In the genomic region with DNA sequence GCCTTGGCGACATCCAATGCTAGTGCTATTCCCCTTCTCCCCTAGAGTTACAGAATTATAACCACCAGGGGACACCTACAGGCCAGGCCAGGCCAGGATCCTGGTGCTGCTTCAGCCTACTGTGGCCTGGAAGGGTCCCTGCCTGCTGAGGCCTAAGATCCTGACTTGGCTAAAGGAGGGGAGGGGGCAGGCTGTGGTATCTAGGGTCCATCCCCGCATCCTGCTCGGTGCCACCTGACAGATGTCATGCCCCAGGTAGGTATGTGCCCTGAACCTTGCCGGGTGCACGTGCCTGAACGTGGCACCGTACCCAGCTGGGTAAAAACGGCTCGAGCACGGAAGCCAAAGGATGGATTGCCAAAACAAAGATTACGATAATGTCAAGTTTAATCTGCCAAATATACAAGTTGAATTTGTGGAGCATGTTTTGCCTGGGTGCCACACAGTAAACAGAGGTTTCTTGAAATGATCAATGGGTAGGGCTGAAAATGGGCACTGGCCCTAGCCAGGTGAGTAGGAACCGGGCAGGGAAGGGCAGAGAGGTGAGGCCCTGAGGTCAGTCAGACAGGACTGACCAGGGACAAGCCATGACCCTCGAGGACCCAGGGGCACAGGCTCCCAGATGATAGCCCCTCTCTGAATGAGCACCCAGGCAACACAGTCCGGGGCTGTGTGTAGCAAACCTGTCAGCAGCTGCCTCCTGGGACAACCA, we compare ENCODE assay signal across 15 cellular contexts. TPM values are rescaled to one million over a fixed set of nuclear protein-coding genes. Genes with fewer than 3 reads are reported as not detected.
DNase-seq lines count a peak whose midpoint lies in the region; ATAC-seq and TF ChIP-seq lines count a peak whose summit lies in the region.
"Had no signal": no experiment of that assay in that cellular context is flagged by ENCODE, and none has a peak within 500 bp of the region (broad histone marks: within the 10 kb centered on the region; RNA-seq: fewer than 3 reads in every experiment).

No MANE protein-coding gene starts in this region.

- TF ChIP-seq CTCF in 22Rv1 (IDR thresholded peaks at IDR 0.05) (no peak), BJ (IDR thresholded peaks at IDR 0.05; ENCODE audit: insufficient read depth, low read depth, low read length) (peak; percentile 16; the same call in 1 of the 2 replicates), RWPE1 (conservative IDR thresholded peaks at IDR 0.05; ENCODE audit: low read depth) (no peak), endothelial cell (IDR thresholded peaks at IDR 0.05; ENCODE audit: unreplicated experiment) (no peak)

- H3K27me3 Mint-ChIP-seq in endothelial cell (ENCODE audit: unreplicated experiment), result peaks cover 14% of the 10 kb centered on the region
- H3K27me3 Mint-ChIP-seq in activated T-helper 2 cell treated with anti-CD3 and anti-CD28 coated beads, Interferon-gamma antibody, Interleukin-2, Interleukin-4, amounts not matched to agents 10 μg/mL and 5 μg/mL and 100 μg/mL, durations not matched to agents 14 hours and 24 hours and 36 hours (ENCODE audit: low read depth), result no peaks in the 10 kb centered on the region

- POLR2A ChIA-PET in BJ (lab: Charles Lee), result no interaction called here
- POLR2A ChIA-PET in RWPE1 (lab: Yijun Ruan, JAX; ENCODE audit: low non-redundant PET), result no interaction called here

- H3K27ac ChIP-seq in 22Rv1 (peak overlapping the region; percentile 92), RWPE1 (peak overlapping the region; percentile 64)
- H3K27ac ChIP-seq: SJSA1, WERI-Rb-1 had no signal

- H3K4me3 Mint-ChIP-seq in endothelial cell (ENCODE audit: unreplicated experiment), result peak overlapping the region; percentile 56
- no peak overlapping the region for H3K4me3 Mint-ChIP-seq in activated T-helper 2 cell treated with anti-CD3 and anti-CD28 coated beads, Interferon-gamma antibody, Interleukin-2, Interleukin-4, amounts not matched to agents 10 μg/mL and 5 μg/mL and 100 μg/mL, durations not matched to agents 14 hours and 24 hours and 36 hours (ENCODE audit: low read depth)

- no peak for ATAC-seq in GM18870 (IDR thresholded peaks at IDR 0.05; ENCODE audit: unreplicated experiment)
- ATAC-seq: heart right ventricle, sciatic nerve had no signal

- no peak overlapping the region for H3K4me3 ChIP-seq in BJ (ENCODE audit: low read depth, low read length)
- H3K4me3 ChIP-seq: heart right ventricle, SJSA1 had no signal

- no peak overlapping the region for H3K27ac Mint-ChIP-seq in endothelial cell (ENCODE audit: unreplicated experiment)
- no peak overlapping the region for H3K27ac Mint-ChIP-seq in activated T-helper 2 cell treated with anti-CD3 and anti-CD28 coated beads, Interferon-gamma antibody, Interleukin-2, Interleukin-4, amounts not matched to agents 10 μg/mL and 5 μg/mL and 100 μg/mL, durations not matched to agents 14 hours and 24 hours and 36 hours

- H3K36me3 Mint-ChIP-seq in endothelial cell (ENCODE audit: low read depth, unreplicated experiment), result peaks cover 17% of the 10 kb centered on the region
- H3K36me3 Mint-ChIP-seq in activated T-helper 2 cell treated with anti-CD3 and anti-CD28 coated beads, Interferon-gamma antibody, Interleukin-2, Interleukin-4, amounts not matched to agents 10 μg/mL and 5 μg/mL and 100 μg/mL, durations not matched to agents 14 hours and 24 hours and 36 hours (ENCODE audit: low read depth), result peaks cover 86% of the 10 kb centered on the region

- peaks cover 51% of the 10 kb centered on the region for H3K36me3 ChIP-seq in BJ (ENCODE audit: control insufficient read depth, insufficient read depth, low read length)

- peaks cover 9% of the 10 kb centered on the region for H3K4me1 Mint-ChIP-seq in endothelial cell (ENCODE audit: unreplicated experiment)
- peaks cover 12% of the 10 kb centered on the region for H3K4me1 Mint-ChIP-seq in activated T-helper 2 cell treated with anti-CD3 and anti-CD28 coated beads, Interferon-gamma antibody, Interleukin-2, Interleukin-4, amounts not matched to agents 10 μg/mL and 5 μg/mL and 100 μg/mL, durations not matched to agents 14 hours and 24 hours and 36 hours (ENCODE audit: low read depth)

- no peaks in the 10 kb centered on the region for H3K9me3 Mint-ChIP-seq in endothelial cell (ENCODE audit: unreplicated experiment)
- no peaks in the 10 kb centered on the region for H3K9me3 Mint-ChIP-seq in activated T-helper 2 cell treated with anti-CD3 and anti-CD28 coated beads, Interferon-gamma antibody, Interleukin-2, Interleukin-4, amounts not matched to agents 10 μg/mL and 5 μg/mL and 100 μg/mL, durations not matched to agents 14 hours and 24 hours and 36 hours
- H3K9me3 Mint-ChIP-seq: nephron had no signal

- intact Hi-C loops in activated T-helper 2 cell treated with anti-CD3 and anti-CD28 coated beads, Interferon-gamma antibody, Interleukin-2, Interleukin-4, amounts not matched to agents 10 μg/mL and 5 μg/mL and 100 μg/mL, durations not matched to agents 14 hours and 24 hours and 36 hours (cut with micrococcal nuclease), result loop anchor here (5.0 kb wide), 1 partner anchor 1857 kb away; no protein-coding TSS in a partner anchor

- CTCF ChIA-PET in BJ (lab: Yijun Ruan, JAX) (no interaction called here), RWPE1 (lab: Yijun Ruan, JAX) (no interaction called here)

- no peaks in the 10 kb centered on the region for H3K27me3 ChIP-seq in BJ (ENCODE audit: control insufficient read depth, insufficient read depth, low read length)
- H3K27me3 ChIP-seq: heart right ventricle, SJSA1 had no signal

- DNase-seq in BJ (ENCODE audit: low read depth) (no peak), RWPE1 (ENCODE audit: low spot score) (no peak), endothelial cell (ENCODE audit: low spot score) (no peak), C1 segment of cervical spinal cord (lab: John Stamatoyannopoulos, UW) (no peak), HUDEP-2 (lab: John Stamatoyannopoulos, UW; ENCODE audit: unreplicated experiment in 76 of 76) (no peak)
- no peak for DNase-seq in activated T-helper 2 cell treated with anti-CD3 and anti-CD28 coated beads, Interferon-gamma antibody, Interleukin-2, Interleukin-4, amounts not matched to agents 10 μg/mL and 5 μg/mL and 100 μg/mL, durations not matched to agents 14 hours and 24 hours and 36 hours (ENCODE audit: low spot score)
- DNase-seq: COR-L47, heart right ventricle, NCI-H1436 treated with DMSO at 0.1 percent for 48 hours, WERI-Rb-1 had no signal

RNA-seq across cellular contexts. Expression of gene PDAP1, which starts 12.6 kb away (rescaled TPM):
- polyA plus RNA-seq in BJ (2011; rRNA removed), result 45.5 and 62.0 TPM in 2 replicates
- 13.5 and 17.3 TPM in 2 replicates for polyA minus RNA-seq in BJ (2011; rRNA and poly(A)+ RNA removed)
- 107 TPM for total RNA-seq in endothelial cell (ENCODE audit: unreplicated experiment)
- total RNA-seq in activated T-helper 2 cell treated with anti-CD3 and anti-CD28 coated beads, Interferon-gamma antibody, Interleukin-2, Interleukin-4, amounts not matched to agents 10 μg/mL and 5 μg/mL and 100 μg/mL, durations not matched to agents 14 hours and 24 hours and 36 hours, result 153 and 159 TPM in 2 replicates

RNA-seq across cellular contexts. Expression of gene BUD31, which starts 13.0 kb away (rescaled TPM):
- polyA plus RNA-seq in BJ (2011; rRNA removed), result 85.2 and 92.9 TPM in 2 replicates
- 29.1 and 34.1 TPM in 2 replicates for polyA minus RNA-seq in BJ (2011; rRNA and poly(A)+ RNA removed)
- total RNA-seq in endothelial cell (ENCODE audit: unreplicated experiment), result 73.4 TPM
- total RNA-seq in activated T-helper 2 cell treated with anti-CD3 and anti-CD28 coated beads, Interferon-gamma antibody, Interleukin-2, Interleukin-4, amounts not matched to agents 10 μg/mL and 5 μg/mL and 100 μg/mL, durations not matched to agents 14 hours and 24 hours and 36 hours, result 123 and 130 TPM in 2 replicates

RNA-seq across cellular contexts. Expression of gene ARPC1B, which starts 21.2 kb away (rescaled TPM):
- 209 and 642 TPM in 2 replicates for polyA plus RNA-seq in BJ (2011; rRNA removed)
- polyA minus RNA-seq in BJ (2011; rRNA and poly(A)+ RNA removed), result 89.1 and 100 TPM in 2 replicates
- 124 TPM for total RNA-seq in endothelial cell (ENCODE audit: unreplicated experiment)
- total RNA-seq in activated T-helper 2 cell treated with anti-CD3 and anti-CD28 coated beads, Interferon-gamma antibody, Interleukin-2, Interleukin-4, amounts not matched to agents 10 μg/mL and 5 μg/mL and 100 μg/mL, durations not matched to agents 14 hours and 24 hours and 36 hours, result 264 and 265 TPM in 2 replicates

RNA-seq across cellular contexts. Expression of gene PTCD1, which starts 42.8 kb away (rescaled TPM):
- 1.7 and 3.5 TPM in 2 replicates for polyA plus RNA-seq in BJ (2011; rRNA removed)
- 1.7 and 2.4 TPM in 2 replicates for polyA minus RNA-seq in BJ (2011; rRNA and poly(A)+ RNA removed)
- total RNA-seq in endothelial cell (ENCODE audit: unreplicated experiment), result 7.1 TPM
- 8.1 and 10.4 TPM in 2 replicates for total RNA-seq in activated T-helper 2 cell treated with anti-CD3 and anti-CD28 coated beads, Interferon-gamma antibody, Interleukin-2, Interleukin-4, amounts not matched to agents 10 μg/mL and 5 μg/mL and 100 μg/mL, durations not matched to agents 14 hours and 24 hours and 36 hours

RNA-seq across cellular contexts. Expression of gene CPSF4, which starts 43.0 kb away (rescaled TPM):
- 33.6 and 40.1 TPM in 2 replicates for polyA plus RNA-seq in BJ (2011; rRNA removed)
- polyA minus RNA-seq in BJ (2011; rRNA and poly(A)+ RNA removed), result 27.6 and 47.2 TPM in 2 replicates
- 40.5 TPM for total RNA-seq in endothelial cell (ENCODE audit: unreplicated experiment)
- total RNA-seq in activated T-helper 2 cell treated with anti-CD3 and anti-CD28 coated beads, Interferon-gamma antibody, Interleukin-2, Interleukin-4, amounts not matched to agents 10 μg/mL and 5 μg/mL and 100 μg/mL, durations not matched to agents 14 hours and 24 hours and 36 hours, result 88.4 and 89.9 TPM in 2 replicates
